ENCODE assay signal across 8 cellular contexts in the genomic region with DNA sequence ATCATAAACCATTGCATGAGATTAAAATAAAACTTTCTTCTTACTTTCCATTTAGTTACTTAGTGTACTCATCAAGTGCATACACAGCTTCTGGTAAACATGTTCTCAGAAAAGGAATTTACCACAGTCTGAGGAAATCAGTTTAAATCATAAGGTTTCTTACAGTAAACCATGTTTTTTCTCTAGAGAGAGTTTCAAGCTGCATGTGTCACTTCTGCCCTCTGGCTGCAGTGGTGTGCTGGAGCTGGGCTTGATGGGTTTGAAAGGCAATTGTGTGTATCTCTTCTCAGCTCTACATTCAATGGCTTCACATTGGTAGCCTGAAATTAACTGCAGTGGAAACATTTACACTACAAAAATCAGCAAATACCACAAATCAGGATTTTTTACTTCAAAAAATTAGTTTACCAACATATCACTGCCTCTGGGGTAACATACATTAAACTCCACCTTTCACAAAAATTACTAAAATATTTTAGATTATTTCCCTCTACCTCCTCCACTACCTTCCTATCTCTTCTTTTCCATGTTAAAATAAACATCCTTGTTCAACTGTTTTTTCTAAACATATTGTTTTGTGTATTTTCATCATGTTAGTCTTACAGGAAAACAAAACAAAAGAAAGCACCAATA.
A peak's percentile ranks its signal among the peaks of the same experiment; 100 is the strongest.
DNase-seq lines count a peak whose midpoint lies in the region; ATAC-seq, FAIRE-seq and TF ChIP-seq lines count a peak whose summit lies in the region.

No MANE protein-coding gene starts in this region.

- H3K4me1 ChIP-seq in KMS-11 (ENCODE audit: low read depth, poor library complexity, severe bottlenecking) (peaks cover 15% of the 10 kb centered on the region), transverse colon (no peaks in the 10 kb centered on the region)

- H3K36me3 ChIP-seq in KMS-11 (ENCODE audit: insufficient read depth) = no peaks in the 10 kb centered on the region
- no peaks in the 10 kb centered on the region for H3K36me3 ChIP-seq in bronchial epithelial cell (ENCODE audit: control insufficient read depth, insufficient read depth, low read length)
- H3K36me3 ChIP-seq in transverse colon = no peaks in the 10 kb centered on the region

- DNase-seq in ELR (ENCODE audit: low read depth) = peak; percentile 12
- DNase-seq in bronchial epithelial cell (ENCODE audit: low read depth) = peak; percentile 62
- peak; percentile 71 for DNase-seq in midbrain (lab: John Stamatoyannopoulos, UW)
- DNase-seq in mucosa of gallbladder (ENCODE audit: low spot score) = no peak
- DNase-seq in transverse colon = no peak

- H3K27me3 ChIP-seq in KMS-11 (ENCODE audit: insufficient read depth, low read depth) (no peaks in the 10 kb centered on the region), bronchial epithelial cell (ENCODE audit: control insufficient read depth, insufficient read depth, low read length) (no peaks in the 10 kb centered on the region), transverse colon (no peaks in the 10 kb centered on the region)

- no peak for TF ChIP-seq POLR2A in transverse colon (IDR thresholded peaks at IDR 0.05)

- FAIRE-seq in bronchial epithelial cell (lab: Jason Lieb, UNC) = no peak

- TF ChIP-seq EP300 in transverse colon (IDR thresholded peaks at IDR 0.05; ENCODE audit: low read depth) = no peak

- H2AFZ ChIP-seq in KMS-11 (ENCODE audit: low read depth) = peak overlapping the region; percentile 32; the same call in 1 of the 2 replicates

- in situ Hi-C loops in transverse colon (cut with MboI; ENCODE audit: low pct_ligation_motif_present in 1 of 4, low pct_unique_long_range_greater_than_20kb in 1 of 4, low sequenced_read_pairs in 3 of 4) = loop anchor here in 1 of 4 donors (25.0 kb wide), 1 partner anchor 104 kb away; no protein-coding TSS in a partner anchor

- peak overlapping the region; percentile 37; the same call in 1 of the 2 replicates for H3K4me2 ChIP-seq in KMS-11

- no peaks in the 10 kb centered on the region for H3K79me2 ChIP-seq in KMS-11 (ENCODE audit: insufficient read depth, low read depth)

- ATAC-seq in GM19452 (IDR thresholded peaks at IDR 0.05; ENCODE audit: unreplicated experiment) (no peak), GM21737 (IDR thresholded peaks at IDR 0.05; ENCODE audit: unreplicated experiment) (no peak)

- H3K4me3 ChIP-seq in KMS-11 (IDR thresholded peaks at IDR 0.05; ENCODE audit: insufficient read depth, low read depth, low read length) (no peak overlapping the region), bronchial epithelial cell (ENCODE audit: low read depth, low read length) (no peak overlapping the region), transverse colon (no peak overlapping the region)

- intact Hi-C loops in transverse colon (cut with DNase I; ENCODE audit: low total_unique reads) = no loop called here

- peak; percentile 76 for TF ChIP-seq CTCF in KMS-11 (conservative IDR thresholded peaks at IDR 0.05; ENCODE audit: low read depth, low read length)
- TF ChIP-seq CTCF in bronchial epithelial cell (IDR thresholded peaks at IDR 0.05; ENCODE audit: insufficient read depth, low read length, severe bottlenecking) = peak; percentile 79
- no peak for TF ChIP-seq CTCF in transverse colon (IDR thresholded peaks at IDR 0.05)

- no peak overlapping the region for H3K9ac ChIP-seq in KMS-11

- H3K27ac ChIP-seq in KMS-11 = no peak overlapping the region
- no peak overlapping the region for H3K27ac ChIP-seq in transverse colon

- no peaks in the 10 kb centered on the region for H3K9me3 ChIP-seq in transverse colon

- H4K20me1 ChIP-seq in KMS-11 (ENCODE audit: insufficient read depth) = no peaks in the 10 kb centered on the region

Comparison
In these comparisons a context has a peak if more than half of its experiments do, and no peak if none do; other contexts are left out.
1. DNase-seq: peak in ELR (single experiment), bronchial epithelial cell (single experiment) and midbrain (single experiment); none in mucosa of gallbladder (single experiment) and transverse colon (single experiment).
2. CTCF ChIP-seq: peak in KMS-11 (single experiment) and bronchial epithelial cell (single experiment); none in transverse colon (0 of 5).